ENCODE assay signal across 2 cellular contexts in genomic region chr9:79651251-79651795, GRCh38.
TF ChIP-seq lines count a peak whose summit lies in the region.

No MANE protein-coding gene starts in this region.

TF ChIP-seq in GM23338, 12 proteins besides CTCF, POLR2A, EP300 and RAD21 (continued from another document):
- TF ChIP-seq REST (IDR thresholded peaks at IDR 0.05; ENCODE audit: unreplicated experiment) (no peak), NANOG (IDR thresholded peaks at IDR 0.05; ENCODE audit: borderline replicate concordance) (no peak), POLR2AphosphoS5 (IDR thresholded peaks at IDR 0.05; ENCODE audit: low read depth) (no peak)

TF ChIP-seq in WTC11, 78 proteins besides CTCF, POLR2A, EP300 and RAD21 (continued from another document):
- TF ChIP-seq ZNF532 (CRISPR knock-in tag; IDR thresholded peaks at IDR 0.05; ENCODE audit: borderline replicate concordance) (no peak), PRRX2 (CRISPR knock-in tag; IDR thresholded peaks at IDR 0.05) (no peak), GABPB1 (CRISPR knock-in tag; IDR thresholded peaks at IDR 0.05) (no peak)
